1 cellular context compared by ENCODE assay signal in the genomic region with DNA sequence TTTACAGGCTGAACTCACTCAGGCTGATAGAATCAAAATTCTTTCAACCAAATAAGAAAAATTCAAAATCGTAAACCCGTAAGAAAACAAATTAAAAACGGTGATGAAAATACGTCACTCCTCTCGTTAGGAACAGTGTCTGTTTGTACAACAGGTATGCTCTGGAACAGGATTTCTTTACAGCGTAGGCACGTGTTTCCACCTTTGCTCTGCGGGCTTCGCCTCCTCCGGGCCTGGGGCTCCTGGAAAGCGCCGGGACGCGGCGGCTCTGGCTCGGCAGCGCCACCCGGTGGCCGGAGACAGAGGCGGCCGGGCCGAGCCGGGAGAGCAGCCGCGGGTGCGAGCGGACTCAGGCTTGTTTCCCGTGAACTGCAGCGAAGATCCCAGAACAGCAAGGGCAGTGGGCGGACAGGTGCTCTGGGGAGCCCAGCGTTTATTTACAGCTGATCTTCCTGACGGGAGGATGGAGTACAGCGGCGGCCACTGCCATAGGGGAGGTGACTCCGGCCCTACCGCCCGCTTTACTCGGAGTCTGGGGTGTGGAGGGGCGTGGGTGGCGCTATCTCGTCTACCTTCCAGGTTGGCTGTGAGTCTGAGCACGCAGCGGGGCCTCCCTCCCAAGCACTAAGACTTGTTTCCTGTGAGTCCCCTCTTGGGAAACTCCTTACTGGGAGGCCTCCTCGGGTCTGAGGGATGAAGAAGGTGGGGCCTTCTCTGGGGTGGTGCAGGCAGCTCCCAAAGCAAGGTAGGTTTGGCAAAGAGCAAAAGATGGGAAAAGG.
A peak's percentile ranks its signal among the peaks of the same experiment; 100 is the strongest.
TF ChIP-seq lines count a peak whose summit lies in the region.

No MANE protein-coding gene starts in this region.

TF ChIP-seq in HepG2, 621 proteins besides CTCF, POLR2A, EP300 and RAD21 (continued from another document and continues in another):
- TF ChIP-seq, protein P1, sequence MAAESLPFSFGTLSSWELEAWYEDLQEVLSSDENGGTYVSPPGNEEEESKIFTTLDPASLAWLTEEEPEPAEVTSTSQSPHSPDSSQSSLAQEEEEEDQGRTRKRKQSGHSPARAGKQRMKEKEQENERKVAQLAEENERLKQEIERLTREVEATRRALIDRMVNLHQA (CRISPR knock-in tag; IDR thresholded peaks at IDR 0.05), result no peak
- no peak for TF ChIP-seq IKZF4 (CRISPR knock-in tag; IDR thresholded peaks at IDR 0.05; ENCODE audit: borderline replicate concordance, low read depth, not compliant biosample characterization)
- TF ChIP-seq MTA1 (CRISPR knock-in tag; IDR thresholded peaks at IDR 0.05; ENCODE audit: borderline replicate concordance), result no peak
- TF ChIP-seq, protein P2, sequence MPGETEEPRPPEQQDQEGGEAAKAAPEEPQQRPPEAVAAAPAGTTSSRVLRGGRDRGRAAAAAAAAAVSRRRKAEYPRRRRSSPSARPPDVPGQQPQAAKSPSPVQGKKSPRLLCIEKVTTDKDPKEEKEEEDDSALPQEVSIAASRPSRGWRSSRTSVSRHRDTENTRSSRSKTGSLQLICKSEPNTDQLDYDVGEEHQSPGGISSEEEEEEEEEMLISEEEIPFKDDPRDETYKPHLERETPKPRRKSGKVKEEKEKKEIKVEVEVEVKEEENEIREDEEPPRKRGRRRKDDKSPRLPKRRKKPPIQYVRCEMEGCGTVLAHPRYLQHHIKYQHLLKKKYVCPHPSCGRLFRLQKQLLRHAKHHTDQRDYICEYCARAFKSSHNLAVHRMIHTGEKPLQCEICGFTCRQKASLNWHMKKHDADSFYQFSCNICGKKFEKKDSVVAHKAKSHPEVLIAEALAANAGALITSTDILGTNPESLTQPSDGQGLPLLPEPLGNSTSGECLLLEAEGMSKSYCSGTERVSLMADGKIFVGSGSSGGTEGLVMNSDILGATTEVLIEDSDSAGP (CRISPR knock-in tag; IDR thresholded peaks at IDR 0.05; ENCODE audit: borderline replicate concordance), result peak; percentile 72; the same call in 1 of the 2 replicates
- TF ChIP-seq ZBTB21 (CRISPR knock-in tag; IDR thresholded peaks at IDR 0.05), result no peak
- no peak for TF ChIP-seq MZF1 (CRISPR knock-in tag; IDR thresholded peaks at IDR 0.05; ENCODE audit: borderline replicate concordance)
- TF ChIP-seq, protein P3, sequence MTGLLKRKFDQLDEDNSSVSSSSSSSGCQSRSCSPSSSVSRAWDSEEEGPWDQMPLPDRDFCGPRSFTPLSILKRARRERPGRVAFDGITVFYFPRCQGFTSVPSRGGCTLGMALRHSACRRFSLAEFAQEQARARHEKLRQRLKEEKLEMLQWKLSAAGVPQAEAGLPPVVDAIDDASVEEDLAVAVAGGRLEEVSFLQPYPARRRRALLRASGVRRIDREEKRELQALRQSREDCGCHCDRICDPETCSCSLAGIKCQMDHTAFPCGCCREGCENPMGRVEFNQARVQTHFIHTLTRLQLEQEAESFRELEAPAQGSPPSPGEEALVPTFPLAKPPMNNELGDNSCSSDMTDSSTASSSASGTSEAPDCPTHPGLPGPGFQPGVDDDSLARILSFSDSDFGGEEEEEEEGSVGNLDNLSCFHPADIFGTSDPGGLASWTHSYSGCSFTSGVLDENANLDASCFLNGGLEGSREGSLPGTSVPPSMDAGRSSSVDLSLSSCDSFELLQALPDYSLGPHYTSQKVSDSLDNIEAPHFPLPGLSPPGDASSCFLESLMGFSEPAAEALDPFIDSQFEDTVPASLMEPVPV (CRISPR knock-in tag; IDR thresholded peaks at IDR 0.05), result peak; percentile 82; the same call in 1 of the 2 replicates
- TF ChIP-seq ZKSCAN1 (IDR thresholded peaks at IDR 0.05; ENCODE audit: low read length), result peak; percentile 16; the same call in 1 of the 2 replicates
- no peak for TF ChIP-seq FLYWCH1 (CRISPR knock-in tag; IDR thresholded peaks at IDR 0.05)
- no peak for TF ChIP-seq JDP2 (CRISPR knock-in tag; IDR thresholded peaks at IDR 0.05; ENCODE audit: borderline replicate concordance)
- no peak for TF ChIP-seq NPAS2 (CRISPR knock-in tag; IDR thresholded peaks at IDR 0.05; ENCODE audit: borderline replicate concordance)
- no peak for TF ChIP-seq ZNF7 (CRISPR knock-in tag; IDR thresholded peaks at IDR 0.05)
- TF ChIP-seq ZFP62 (CRISPR knock-in tag; IDR thresholded peaks at IDR 0.05), result 0 out of 2 replicates have a peak, but pooled peaks have one; percentile 59
- TF ChIP-seq TARDBP (CRISPR knock-in tag; IDR thresholded peaks at IDR 0.05), result peak; percentile 78
- peak; percentile 18; the same call in 1 of the 2 replicates for TF ChIP-seq HNF4G (IDR thresholded peaks at IDR 0.05; ENCODE audit: borderline replicate concordance, low read depth, low read length)
- no peak for TF ChIP-seq HNF4G (CRISPR knock-in tag; IDR thresholded peaks at IDR 0.05; ENCODE audit: borderline replicate concordance, low read depth)
- TF ChIP-seq, protein P4, sequence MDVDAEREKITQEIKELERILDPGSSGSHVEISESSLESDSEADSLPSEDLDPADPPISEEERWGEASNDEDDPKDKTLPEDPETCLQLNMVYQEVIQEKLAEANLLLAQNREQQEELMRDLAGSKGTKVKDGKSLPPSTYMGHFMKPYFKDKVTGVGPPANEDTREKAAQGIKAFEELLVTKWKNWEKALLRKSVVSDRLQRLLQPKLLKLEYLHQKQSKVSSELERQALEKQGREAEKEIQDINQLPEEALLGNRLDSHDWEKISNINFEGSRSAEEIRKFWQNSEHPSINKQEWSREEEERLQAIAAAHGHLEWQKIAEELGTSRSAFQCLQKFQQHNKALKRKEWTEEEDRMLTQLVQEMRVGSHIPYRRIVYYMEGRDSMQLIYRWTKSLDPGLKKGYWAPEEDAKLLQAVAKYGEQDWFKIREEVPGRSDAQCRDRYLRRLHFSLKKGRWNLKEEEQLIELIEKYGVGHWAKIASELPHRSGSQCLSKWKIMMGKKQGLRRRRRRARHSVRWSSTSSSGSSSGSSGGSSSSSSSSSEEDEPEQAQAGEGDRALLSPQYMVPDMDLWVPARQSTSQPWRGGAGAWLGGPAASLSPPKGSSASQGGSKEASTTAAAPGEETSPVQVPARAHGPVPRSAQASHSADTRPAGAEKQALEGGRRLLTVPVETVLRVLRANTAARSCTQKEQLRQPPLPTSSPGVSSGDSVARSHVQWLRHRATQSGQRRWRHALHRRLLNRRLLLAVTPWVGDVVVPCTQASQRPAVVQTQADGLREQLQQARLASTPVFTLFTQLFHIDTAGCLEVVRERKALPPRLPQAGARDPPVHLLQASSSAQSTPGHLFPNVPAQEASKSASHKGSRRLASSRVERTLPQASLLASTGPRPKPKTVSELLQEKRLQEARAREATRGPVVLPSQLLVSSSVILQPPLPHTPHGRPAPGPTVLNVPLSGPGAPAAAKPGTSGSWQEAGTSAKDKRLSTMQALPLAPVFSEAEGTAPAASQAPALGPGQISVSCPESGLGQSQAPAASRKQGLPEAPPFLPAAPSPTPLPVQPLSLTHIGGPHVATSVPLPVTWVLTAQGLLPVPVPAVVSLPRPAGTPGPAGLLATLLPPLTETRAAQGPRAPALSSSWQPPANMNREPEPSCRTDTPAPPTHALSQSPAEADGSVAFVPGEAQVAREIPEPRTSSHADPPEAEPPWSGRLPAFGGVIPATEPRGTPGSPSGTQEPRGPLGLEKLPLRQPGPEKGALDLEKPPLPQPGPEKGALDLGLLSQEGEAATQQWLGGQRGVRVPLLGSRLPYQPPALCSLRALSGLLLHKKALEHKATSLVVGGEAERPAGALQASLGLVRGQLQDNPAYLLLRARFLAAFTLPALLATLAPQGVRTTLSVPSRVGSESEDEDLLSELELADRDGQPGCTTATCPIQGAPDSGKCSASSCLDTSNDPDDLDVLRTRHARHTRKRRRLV (CRISPR knock-in tag; IDR thresholded peaks at IDR 0.05), result no peak
- TF ChIP-seq ZFP41 (CRISPR knock-in tag; IDR thresholded peaks at IDR 0.05; ENCODE audit: borderline replicate concordance), result no peak
- TF ChIP-seq, protein P5, sequence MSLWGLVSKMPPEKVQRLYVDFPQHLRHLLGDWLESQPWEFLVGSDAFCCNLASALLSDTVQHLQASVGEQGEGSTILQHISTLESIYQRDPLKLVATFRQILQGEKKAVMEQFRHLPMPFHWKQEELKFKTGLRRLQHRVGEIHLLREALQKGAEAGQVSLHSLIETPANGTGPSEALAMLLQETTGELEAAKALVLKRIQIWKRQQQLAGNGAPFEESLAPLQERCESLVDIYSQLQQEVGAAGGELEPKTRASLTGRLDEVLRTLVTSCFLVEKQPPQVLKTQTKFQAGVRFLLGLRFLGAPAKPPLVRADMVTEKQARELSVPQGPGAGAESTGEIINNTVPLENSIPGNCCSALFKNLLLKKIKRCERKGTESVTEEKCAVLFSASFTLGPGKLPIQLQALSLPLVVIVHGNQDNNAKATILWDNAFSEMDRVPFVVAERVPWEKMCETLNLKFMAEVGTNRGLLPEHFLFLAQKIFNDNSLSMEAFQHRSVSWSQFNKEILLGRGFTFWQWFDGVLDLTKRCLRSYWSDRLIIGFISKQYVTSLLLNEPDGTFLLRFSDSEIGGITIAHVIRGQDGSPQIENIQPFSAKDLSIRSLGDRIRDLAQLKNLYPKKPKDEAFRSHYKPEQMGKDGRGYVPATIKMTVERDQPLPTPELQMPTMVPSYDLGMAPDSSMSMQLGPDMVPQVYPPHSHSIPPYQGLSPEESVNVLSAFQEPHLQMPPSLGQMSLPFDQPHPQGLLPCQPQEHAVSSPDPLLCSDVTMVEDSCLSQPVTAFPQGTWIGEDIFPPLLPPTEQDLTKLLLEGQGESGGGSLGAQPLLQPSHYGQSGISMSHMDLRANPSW (CRISPR knock-in tag; IDR thresholded peaks at IDR 0.05; ENCODE audit: borderline replicate concordance), result no peak
- TF ChIP-seq, protein P6, sequence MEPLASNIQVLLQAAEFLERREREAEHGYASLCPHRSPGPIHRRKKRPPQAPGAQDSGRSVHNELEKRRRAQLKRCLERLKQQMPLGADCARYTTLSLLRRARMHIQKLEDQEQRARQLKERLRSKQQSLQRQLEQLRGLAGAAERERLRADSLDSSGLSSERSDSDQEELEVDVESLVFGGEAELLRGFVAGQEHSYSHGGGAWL (CRISPR knock-in tag; IDR thresholded peaks at IDR 0.05), result peak; percentile 84
- TF ChIP-seq ZNF766 (CRISPR knock-in tag; IDR thresholded peaks at IDR 0.05; ENCODE audit: borderline replicate concordance), result peak; percentile 89; the same call in 1 of the 2 replicates
- TF ChIP-seq, protein P7, sequence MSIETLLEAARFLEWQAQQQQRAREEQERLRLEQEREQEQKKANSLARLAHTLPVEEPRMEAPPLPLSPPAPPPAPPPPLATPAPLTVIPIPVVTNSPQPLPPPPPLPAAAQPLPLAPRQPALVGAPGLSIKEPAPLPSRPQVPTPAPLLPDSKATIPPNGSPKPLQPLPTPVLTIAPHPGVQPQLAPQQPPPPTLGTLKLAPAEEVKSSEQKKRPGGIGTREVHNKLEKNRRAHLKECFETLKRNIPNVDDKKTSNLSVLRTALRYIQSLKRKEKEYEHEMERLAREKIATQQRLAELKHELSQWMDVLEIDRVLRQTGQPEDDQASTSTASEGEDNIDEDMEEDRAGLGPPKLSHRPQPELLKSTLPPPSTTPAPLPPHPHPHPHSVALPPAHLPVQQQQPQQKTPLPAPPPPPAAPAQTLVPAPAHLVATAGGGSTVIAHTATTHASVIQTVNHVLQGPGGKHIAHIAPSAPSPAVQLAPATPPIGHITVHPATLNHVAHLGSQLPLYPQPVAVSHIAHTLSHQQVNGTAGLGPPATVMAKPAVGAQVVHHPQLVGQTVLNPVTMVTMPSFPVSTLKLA (IDR thresholded peaks at IDR 0.05), result no peak
- no peak for TF ChIP-seq CBX1 (IDR thresholded peaks at IDR 0.05; ENCODE audit: low read depth)
- TF ChIP-seq, protein P8, sequence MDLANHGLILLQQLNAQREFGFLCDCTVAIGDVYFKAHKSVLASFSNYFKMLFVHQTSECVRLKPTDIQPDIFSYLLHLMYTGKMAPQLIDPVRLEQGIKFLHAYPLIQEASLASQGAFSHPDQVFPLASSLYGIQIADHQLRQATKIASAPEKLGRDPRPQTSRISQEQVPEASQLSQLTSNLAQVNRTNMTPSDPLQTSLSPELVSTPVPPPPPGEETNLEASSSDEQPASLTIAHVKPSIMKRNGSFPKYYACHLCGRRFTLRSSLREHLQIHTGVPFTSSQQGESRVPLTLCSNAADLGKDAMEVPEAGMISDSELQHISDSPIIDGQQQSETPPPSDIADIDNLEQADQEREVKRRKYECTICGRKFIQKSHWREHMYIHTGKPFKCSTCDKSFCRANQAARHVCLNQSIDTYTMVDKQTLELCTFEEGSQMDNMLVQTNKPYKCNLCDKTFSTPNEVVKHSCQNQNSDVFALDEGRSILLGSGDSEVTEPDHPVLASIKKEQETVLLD (CRISPR knock-in tag; IDR thresholded peaks at IDR 0.05; ENCODE audit: low read depth), result peak; percentile 53; the same call in 1 of the 2 replicates
- peak; percentile 59; the same call in 1 of the 2 replicates for TF ChIP-seq PPARG (CRISPR knock-in tag; conservative IDR thresholded peaks at IDR 0.05)
- TF ChIP-seq ZNF12 (CRISPR knock-in tag; IDR thresholded peaks at IDR 0.05), result no peak
- TF ChIP-seq EEA1 (CRISPR knock-in tag; IDR thresholded peaks at IDR 0.05; ENCODE audit: borderline replicate concordance), result no peak
- no peak for TF ChIP-seq MAFF (IDR thresholded peaks at IDR 0.05; ENCODE audit: low read depth, low read length)
- 0 out of 2 replicates have a peak, but pooled peaks have one; percentile 60 for TF ChIP-seq ZNF572 (CRISPR knock-in tag; IDR thresholded peaks at IDR 0.05)
- peak; percentile 82 for TF ChIP-seq RFXAP (CRISPR knock-in tag; IDR thresholded peaks at IDR 0.05; ENCODE audit: borderline replicate concordance)
- TF ChIP-seq, protein P9, sequence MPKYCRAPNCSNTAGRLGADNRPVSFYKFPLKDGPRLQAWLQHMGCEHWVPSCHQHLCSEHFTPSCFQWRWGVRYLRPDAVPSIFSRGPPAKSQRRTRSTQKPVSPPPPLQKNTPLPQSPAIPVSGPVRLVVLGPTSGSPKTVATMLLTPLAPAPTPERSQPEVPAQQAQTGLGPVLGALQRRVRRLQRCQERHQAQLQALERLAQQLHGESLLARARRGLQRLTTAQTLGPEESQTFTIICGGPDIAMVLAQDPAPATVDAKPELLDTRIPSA (CRISPR knock-in tag; IDR thresholded peaks at IDR 0.05; ENCODE audit: borderline replicate concordance), result no peak
- no peak for TF ChIP-seq ZNF660 (CRISPR knock-in tag; IDR thresholded peaks at IDR 0.05; ENCODE audit: borderline replicate concordance, low read depth)
- TF ChIP-seq, protein P10, sequence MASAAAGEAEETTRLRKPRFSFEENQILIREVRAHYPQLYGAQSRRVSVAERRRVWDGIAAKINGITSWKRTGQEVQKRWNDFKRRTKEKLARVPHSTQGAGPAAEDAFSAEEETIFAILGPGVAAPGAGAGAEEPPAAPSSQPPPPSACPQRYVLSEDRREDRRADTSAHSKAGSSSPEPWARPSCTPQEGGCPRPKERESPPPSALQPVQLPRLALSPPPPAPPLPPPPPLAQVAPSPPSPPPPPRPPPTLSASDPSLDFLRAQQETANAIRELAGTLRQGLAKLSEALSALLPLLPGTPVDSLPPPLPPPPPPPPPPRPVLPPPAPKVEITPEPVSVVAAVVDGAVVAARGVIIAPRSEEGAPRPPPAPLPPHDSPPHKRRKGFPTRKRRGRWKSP (CRISPR knock-in tag; IDR thresholded peaks at IDR 0.05), result 0 out of 2 replicates have a peak, but pooled peaks have one; percentile 44
- TF ChIP-seq, protein P11, sequence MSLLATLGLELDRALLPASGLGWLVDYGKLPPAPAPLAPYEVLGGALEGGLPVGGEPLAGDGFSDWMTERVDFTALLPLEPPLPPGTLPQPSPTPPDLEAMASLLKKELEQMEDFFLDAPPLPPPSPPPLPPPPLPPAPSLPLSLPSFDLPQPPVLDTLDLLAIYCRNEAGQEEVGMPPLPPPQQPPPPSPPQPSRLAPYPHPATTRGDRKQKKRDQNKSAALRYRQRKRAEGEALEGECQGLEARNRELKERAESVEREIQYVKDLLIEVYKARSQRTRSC (CRISPR knock-in tag; IDR thresholded peaks at IDR 0.05; ENCODE audit: low read depth), result no peak
- no peak for TF ChIP-seq GFI1 (CRISPR knock-in tag; IDR thresholded peaks at IDR 0.05; ENCODE audit: borderline replicate concordance)
